1 cellular context compared by ENCODE assay signal in the genomic region with DNA sequence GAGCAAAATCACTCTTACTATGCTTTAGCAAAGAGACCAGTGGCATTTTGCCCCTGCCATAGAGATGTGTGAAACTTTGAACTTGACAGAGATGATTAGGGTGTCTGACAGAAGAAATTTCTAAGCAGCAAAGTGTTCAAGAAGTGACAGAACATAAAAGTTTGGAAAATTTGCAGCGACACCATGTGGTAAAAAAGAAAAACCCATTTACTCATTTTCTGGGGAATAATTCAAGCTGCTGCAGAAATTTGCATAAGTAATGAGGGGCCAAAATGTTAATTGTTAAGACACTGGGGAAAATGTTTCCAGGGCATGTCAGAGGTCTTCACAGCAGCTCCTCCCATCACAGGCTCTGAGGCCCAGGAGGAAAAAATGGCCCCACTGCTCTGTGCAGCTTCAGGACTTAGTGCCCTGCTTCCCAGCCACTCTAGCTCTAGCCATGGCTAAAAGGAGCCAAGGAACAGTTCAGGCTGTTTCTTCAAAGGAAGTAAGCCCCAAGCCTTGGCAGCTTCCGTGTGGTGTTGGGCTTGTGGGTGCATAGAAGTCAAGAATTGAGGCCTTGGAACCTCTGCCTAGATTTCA.
TF ChIP-seq lines count a peak whose summit lies in the region.

No MANE protein-coding gene starts in this region.

TF ChIP-seq in HEK293, 187 proteins besides CTCF, POLR2A, EP300 and RAD21 (continued from another document):
- no peak for TF ChIP-seq ZNF658 (tag by site-specific recombination; IDR thresholded peaks at IDR 0.05)
- TF ChIP-seq, protein P1, sequence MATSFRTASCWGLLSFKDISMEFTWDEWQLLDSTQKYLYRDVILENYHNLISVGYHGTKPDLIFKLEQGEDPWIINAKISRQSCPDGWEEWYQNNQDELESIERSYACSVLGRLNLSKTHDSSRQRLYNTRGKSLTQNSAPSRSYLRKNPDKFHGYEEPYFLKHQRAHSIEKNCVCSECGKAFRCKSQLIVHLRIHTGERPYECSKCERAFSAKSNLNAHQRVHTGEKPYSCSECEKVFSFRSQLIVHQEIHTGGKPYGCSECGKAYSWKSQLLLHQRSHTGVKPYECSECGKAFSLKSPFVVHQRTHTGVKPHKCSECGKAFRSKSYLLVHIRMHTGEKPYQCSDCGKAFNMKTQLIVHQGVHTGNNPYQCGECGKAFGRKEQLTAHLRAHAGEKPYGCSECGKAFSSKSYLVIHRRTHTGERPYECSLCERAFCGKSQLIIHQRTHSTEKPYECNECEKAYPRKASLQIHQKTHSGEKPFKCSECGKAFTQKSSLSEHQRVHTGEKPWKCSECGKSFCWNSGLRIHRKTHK (tag by site-specific recombination; IDR thresholded peaks at IDR 0.05): no peak
- peak; percentile 98 for TF ChIP-seq ZNF585B (tag by site-specific recombination; IDR thresholded peaks at IDR 0.05)
